8 cellular contexts compared by ENCODE assay signal in genomic region chr19:38877781-38878574, GRCh38. TPM values are rescaled to one million over a fixed set of nuclear protein-coding genes. Genes with fewer than 3 reads are reported as not detected.
A peak's percentile ranks its signal among the peaks of the same experiment; 100 is the strongest.
DNase-seq lines count a peak whose midpoint lies in the region; ATAC-seq, FAIRE-seq and TF ChIP-seq lines count a peak whose summit lies in the region.

TSS of gene RINL (minus strand) at chr19:38878275. CDS start at chr19:38876742, 1,533 bp downstream.

- no peak within 1 kb of the TSS for H2AFZ ChIP-seq in astrocyte (ENCODE audit: low read depth, low read length)

- H3K4me3 ChIP-seq in astrocyte (ENCODE audit: insufficient read depth, low read depth, low read length): no peak within 1 kb of the TSS

- no peak for ATAC-seq in GM18505 (IDR thresholded peaks at IDR 0.05; ENCODE audit: unreplicated experiment)
- ATAC-seq in T-helper 17 cell: peak; percentile 90
- ATAC-seq in stimulated activated naive CD8-positive, alpha-beta T cell treated with anti-CD3 and anti-CD28 coated beads, Interleukin-15, Interleukin-2, amounts not matched to agents 100 U/mL and 50 U/mL, for 24 hours: peak; percentile 87
- no peak for ATAC-seq in GM21367 (IDR thresholded peaks at IDR 0.05; ENCODE audit: unreplicated experiment)

- no peak within 1 kb of the TSS for H3K27ac ChIP-seq in astrocyte (ENCODE audit: low read depth, low read length)

- H3K36me3 Mint-ChIP-seq in T-helper 17 cell (ENCODE audit: low read depth) (peaks cover 3% of the 10 kb centered on the region), astrocyte (ENCODE audit: low read depth, unreplicated experiment) (peaks cover 3% of the 10 kb centered on the region), mesothelial cell of epicardium (peaks cover 9% of the 10 kb centered on the region)

- H3K27me3 ChIP-seq in astrocyte (ENCODE audit: insufficient read depth, low read length): no peaks in the 10 kb centered on the region

- peak within 1 kb of the TSS; percentile 98 for H3K27ac Mint-ChIP-seq in T-helper 17 cell
- peak within 1 kb of the TSS; percentile 18 for H3K27ac Mint-ChIP-seq in astrocyte (ENCODE audit: unreplicated experiment)
- peak within 1 kb of the TSS; percentile 64 for H3K27ac Mint-ChIP-seq in mesothelial cell of epicardium

- H3K9ac ChIP-seq in astrocyte (ENCODE audit: low read length): no peak within 1 kb of the TSS

- H3K9me3 ChIP-seq in T-helper 17 cell (ENCODE audit: control insufficient read depth, low read length, poor library complexity, severe bottlenecking) (no peaks in the 10 kb centered on the region), astrocyte (ENCODE audit: insufficient read depth, low read depth, low read length) (no peaks in the 10 kb centered on the region)

- FAIRE-seq in astrocyte (lab: Jason Lieb, UNC): no peak

- no peaks in the 10 kb centered on the region for H3K79me2 ChIP-seq in astrocyte (ENCODE audit: insufficient read depth, low read length)

- no peaks in the 10 kb centered on the region for H3K27me3 Mint-ChIP-seq in T-helper 17 cell
- no peaks in the 10 kb centered on the region for H3K27me3 Mint-ChIP-seq in astrocyte (ENCODE audit: low read depth, unreplicated experiment)
- no peaks in the 10 kb centered on the region for H3K27me3 Mint-ChIP-seq in mesothelial cell of epicardium (ENCODE audit: low read depth)

- H3K4me3 Mint-ChIP-seq in T-helper 17 cell: peak within 1 kb of the TSS; percentile 91
- H3K4me3 Mint-ChIP-seq in astrocyte (ENCODE audit: unreplicated experiment): no peak within 1 kb of the TSS
- H3K4me3 Mint-ChIP-seq in mesothelial cell of epicardium: no peak within 1 kb of the TSS

- H3K36me3 ChIP-seq in astrocyte (ENCODE audit: insufficient read depth, low read length): no peaks in the 10 kb centered on the region

- peak; percentile 60 for DNase-seq in NCI-H1092 (lab: John Stamatoyannopoulos, UW)
- DNase-seq in T-helper 17 cell: peak; percentile 43 to 51 (median 49)
- DNase-seq in astrocyte (ENCODE audit: low read depth): no peak
- no peak for DNase-seq in mesothelial cell of epicardium (ENCODE audit: low spot score in 2 of 2, unreplicated experiment in 2 of 2)
- peak; percentile 73 for DNase-seq in stimulated activated naive CD8-positive, alpha-beta T cell treated with anti-CD3 and anti-CD28 coated beads, Interleukin-15, Interleukin-2, amounts not matched to agents 100 U/mL and 50 U/mL, for 24 hours
- no peak for DNase-seq in EL

- H3K4me1 ChIP-seq in astrocyte (ENCODE audit: insufficient read depth, low read length): no peaks in the 10 kb centered on the region

- H3K9me3 Mint-ChIP-seq in astrocyte (ENCODE audit: unreplicated experiment): no peaks in the 10 kb centered on the region
- no peaks in the 10 kb centered on the region for H3K9me3 Mint-ChIP-seq in mesothelial cell of epicardium

- H3K4me1 Mint-ChIP-seq in T-helper 17 cell: peaks cover 31% of the 10 kb centered on the region
- H3K4me1 Mint-ChIP-seq in astrocyte (ENCODE audit: low read depth, unreplicated experiment): no peaks in the 10 kb centered on the region
- peaks cover 8% of the 10 kb centered on the region for H3K4me1 Mint-ChIP-seq in mesothelial cell of epicardium

- H3K4me2 ChIP-seq in astrocyte (ENCODE audit: low read length): no peak within 1 kb of the TSS

- peak; percentile 87 for TF ChIP-seq POLR2A in GM18505 (IDR thresholded peaks at IDR 0.05; ENCODE audit: borderline replicate concordance, extremely low read depth, insufficient read depth, insufficient read length)

- TF ChIP-seq CTCF in astrocyte (IDR thresholded peaks at IDR 0.05; ENCODE audit: insufficient read depth, low read depth, low read length) (no peak), mesothelial cell of epicardium (IDR thresholded peaks at IDR 0.05; ENCODE audit: unreplicated experiment) (no peak)

- H4K20me1 ChIP-seq in astrocyte (ENCODE audit: insufficient read depth, low read length): no peaks in the 10 kb centered on the region

RNA-seq across cellular contexts. Expression of gene RINL, which starts in this region (rescaled TPM):
- 10 to 100 TPM; 46.0 to 50.6 TPM for total RNA-seq in T-helper 17 cell
- 0.91 and 1.3 TPM in 2 replicates for total RNA-seq in astrocyte
- total RNA-seq in mesothelial cell of epicardium: 2.1 to 3.3 TPM (median 2.3 TPM) in 3 replicates

Comparison
In these comparisons a context has a peak if more than half of its experiments do, and no peak if none do; other contexts are left out.
1. RNA of gene RINL (total RNA-seq): 46.0 to 50.6 TPM in T-helper 17 cell; 2.1 to 3.3 TPM in mesothelial cell of epicardium and 0.91 to 1.3 TPM in astrocyte; every median in the first group is over 10 times any median in the second.
2. ATAC-seq: peak in T-helper 17 cell (single experiment) and stimulated activated naive CD8-positive, alpha-beta T cell treated with anti-CD3 and anti-CD28 coated beads, Interleukin-15, Interleukin-2, amounts not matched to agents 100 U/mL and 50 U/mL, for 24 hours (single experiment); none in GM18505 (single experiment) and GM21367 (single experiment).
3. DNase-seq: peak in NCI-H1092 (single experiment), T-helper 17 cell (3 of 3) and stimulated activated naive CD8-positive, alpha-beta T cell treated with anti-CD3 and anti-CD28 coated beads, Interleukin-15, Interleukin-2, amounts not matched to agents 100 U/mL and 50 U/mL, for 24 hours (single experiment); none in astrocyte (single experiment), mesothelial cell of epicardium (0 of 2) and EL (single experiment).
4. H3K27ac Mint-ChIP-seq: peak in every context shown above with its lines; median percentile 98 in T-helper 17 cell; 64 in mesothelial cell of epicardium; 18 in astrocyte.